ENCODE assay signal across 25 cellular contexts in the genomic region with DNA sequence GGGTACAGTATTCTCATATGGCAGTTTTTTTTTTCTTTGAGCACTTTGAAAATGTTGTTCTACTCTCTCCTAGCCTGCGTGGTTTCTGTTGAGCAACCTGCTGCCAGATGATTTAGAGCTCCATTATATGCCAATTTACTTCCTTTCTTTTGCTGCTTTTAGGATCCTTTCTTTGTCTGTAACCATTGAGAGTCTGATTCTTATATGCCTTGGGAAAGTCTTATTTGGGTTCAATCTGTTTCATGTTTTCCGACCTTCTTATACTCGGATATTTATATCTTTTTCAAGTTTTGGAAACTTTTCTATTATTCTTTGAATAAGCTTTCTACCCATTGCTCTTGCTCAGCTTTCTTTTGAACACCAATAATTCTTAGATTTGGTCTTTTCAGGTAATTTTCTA.
"Had no signal": no experiment of that assay in that cellular context is flagged by ENCODE, and none has a peak within 500 bp of the region (broad histone marks: within the 10 kb centered on the region; RNA-seq: fewer than 3 reads in every experiment).

No MANE protein-coding gene starts in this region.

- ATAC-seq: left colon; left lung; lower lobe of right lung; naive thymus-derived CD8-positive, alpha-beta T cell; right lobe of liver; stimulated activated naive B cell treated with anti-CD40 and anti-IgM and Interleukin-4, amounts not matched to agents 10 μg/mL and 1 μg/mL and 100 μg/mL, for 72 hours; stimulated activated naive CD8-positive, alpha-beta T cell treated with anti-CD3 and anti-CD28 coated beads, Interleukin-15, Interleukin-2, amounts not matched to agents 100 U/mL and 50 U/mL, for 24 hours had no signal

- H3K4me1 ChIP-seq: left lung, lower lobe of right lung, parathyroid adenoma, right atrium auricular region, right lobe of liver, stomach, testis, thyroid gland, transverse colon, upper lobe of left lung, vagina had no signal

- DNase-seq: hypothalamus; immature natural killer cell; kidney; left colon; left lung; lower lobe of right lung; mammary epithelial cell; mesenchymal stem cell; naive thymus-derived CD8-positive, alpha-beta T cell; nucleus accumbens; right lobe of liver; stimulated activated CD4-positive, alpha-beta T cell treated with anti-CD3 and anti-CD28 coated beads, Interleukin-1b, Interleukin-23, amount 100 ng/mL, for 48 hours; stimulated activated CD4-positive, alpha-beta T cell treated with anti-CD3 and anti-CD28 coated beads, Interleukin-2, amount 100 ng/mL, for 48 hours; stimulated activated naive B cell treated with anti-CD40 and anti-IgM and Interleukin-4, amounts not matched to agents 10 μg/mL and 1 μg/mL and 100 μg/mL, for 72 hours; stimulated activated naive CD8-positive, alpha-beta T cell treated with anti-CD3 and anti-CD28 coated beads, Interleukin-15, Interleukin-2, amounts not matched to agents 100 U/mL and 50 U/mL, for 24 hours; stomach; testis; thyroid gland; transverse colon; upper lobe of left lung had no signal

- H3K27ac ChIP-seq: left lung, lower lobe of right lung, parathyroid adenoma, right atrium auricular region, right lobe of liver, stomach, testis, thyroid gland, transverse colon, upper lobe of left lung, vagina had no signal

- H3K27me3 ChIP-seq: left lung, right atrium auricular region, right lobe of liver, testis, thyroid gland, transverse colon, upper lobe of left lung, vagina had no signal

- FAIRE-seq: islet of Langerhans, kidney had no signal

- H3K36me3 ChIP-seq: left lung, lower lobe of right lung, right atrium auricular region, right lobe of liver, stomach, thyroid gland, transverse colon, upper lobe of left lung, vagina had no signal

- H3K4me3 ChIP-seq: left lung, lower lobe of right lung, right atrium auricular region, right lobe of liver, smooth muscle cell, stomach, testis, thyroid gland, transverse colon, upper lobe of left lung, vagina had no signal

- H3K9me3 ChIP-seq: left lung, lower lobe of right lung, right atrium auricular region, right lobe of liver, testis, thyroid gland, transverse colon, upper lobe of left lung, vagina had no signal
